ENCODE assay signal across 8 cellular contexts in genomic region chr4:83282049-83282535, GRCh38. TPM values are rescaled to one million over a fixed set of nuclear protein-coding genes. Genes with fewer than 3 reads are reported as not detected.
A peak's percentile ranks its signal among the peaks of the same experiment; 100 is the strongest.
DNase-seq lines count a peak whose midpoint lies in the region; ATAC-seq, FAIRE-seq and TF ChIP-seq lines count a peak whose summit lies in the region.

No MANE protein-coding gene starts in this region.

- peak; percentile 71 for TF ChIP-seq CTCF in GM10248 (IDR thresholded peaks at IDR 0.05; ENCODE audit: control extremely low read depth, extremely low read depth, low read depth, missing control alignments)
- peak in 2 of 3 experiments; percentile 49 to 66; a peak in 2 of 4 replicates for TF ChIP-seq CTCF in H1 (IDR thresholded peaks at IDR 0.05; ENCODE audit: control extremely low read depth in 1 of 3, insufficient read depth in 1 of 3, low read depth in 1 of 3, low read length in 3 of 3)
- peak; percentile 76 for TF ChIP-seq CTCF in neural progenitor cell (IDR thresholded peaks at IDR 0.05)

- no peak overlapping the region for H2AFZ ChIP-seq in H1 (ENCODE audit: low read length)
- H2AFZ ChIP-seq in neural progenitor cell (replicated peaks), result no peak overlapping the region

- no peak overlapping the region for H4K91ac ChIP-seq in H1 (replicated peaks; ENCODE audit: insufficient read length, low read length)

- no peaks in the 10 kb centered on the region for H3K79me1 ChIP-seq in H1 (ENCODE audit: low read depth, low read length)

- H2BK15ac ChIP-seq in H1 (ENCODE audit: low read length), result no peak overlapping the region

- H4K20me1 ChIP-seq in H1 (replicated peaks in 1 of 2; ENCODE audit: control insufficient read depth in 1 of 2, insufficient read depth in 2 of 2, low read length in 2 of 2) (peaks cover 0 to 2% of the 10 kb centered on the region in 2 experiments), neural progenitor cell (ENCODE audit: low read depth) (peaks cover 28% of the 10 kb centered on the region)

- H3K9me3 ChIP-seq in H1 (ENCODE audit: insufficient read depth in 2 of 2, low read depth in 1 of 2, low read length in 1 of 2), result no peaks in the 10 kb centered on the region
- H3K9me3 ChIP-seq in neural progenitor cell (ENCODE audit: low read depth), result no peaks in the 10 kb centered on the region

- no peak overlapping the region for H2BK5ac ChIP-seq in H1 (ENCODE audit: low read depth, low read length)

- no peak overlapping the region for H3K14ac ChIP-seq in H1 (ENCODE audit: insufficient read length)

- CTCF ChIA-PET in GM10248 (lab: Yijun Ruan, JAX), result interaction anchor here (0.6 to 3.8 kb wide), 30 partner anchors 8 to 823 kb away, joined by 3 to 35 read pairs (median 5); partner anchors contain the start of genes COPS4 and PLAC8
- CTCF ChIA-PET in H1 (lab: Charles Lee; ENCODE audit: partially characterized antibody), result interaction anchor here (0.6 to 3.3 kb wide), 29 partner anchors 9 to 357 kb away, joined by 3 to 23 read pairs (median 3); no protein-coding TSS in a partner anchor

- H3K79me2 ChIP-seq in H1 (ENCODE audit: control insufficient read depth in 1 of 2, insufficient read depth in 2 of 2, low read length in 2 of 2), result peaks cover 0 to 8% of the 10 kb centered on the region in 2 experiments; a peak in 2 of 4 replicates
- H3K79me2 ChIP-seq in neural progenitor cell (ENCODE audit: low read depth), result peaks cover 27% of the 10 kb centered on the region

- H3K4me1 ChIP-seq in H1 (replicated peaks in 1 of 4; ENCODE audit: control insufficient read depth in 3 of 4, insufficient read depth in 4 of 4, low read length in 3 of 4) (no peaks in the 10 kb centered on the region; a peak in 1 of 7 replicates), neural progenitor cell (peaks cover 8% of the 10 kb centered on the region)

- peaks cover 0 to 8% (median 4%) of the 10 kb centered on the region in 4 experiments; a peak in 6 of 7 replicates for H3K27me3 ChIP-seq in H1 (replicated peaks in 1 of 4; ENCODE audit: control insufficient read depth in 3 of 4, extremely low read depth in 1 of 4, insufficient read depth in 3 of 4, low read length in 3 of 4)
- peaks cover 8% of the 10 kb centered on the region for H3K27me3 ChIP-seq in neural progenitor cell

- H3K4me3 ChIP-seq in H1 (ENCODE audit: extremely low read depth in 1 of 4, insufficient read depth in 2 of 4, low read depth in 3 of 4, low read length in 4 of 4), result no peak overlapping the region
- no peak overlapping the region for H3K4me3 ChIP-seq in neural progenitor cell

- no peak overlapping the region for H2AK5ac ChIP-seq in H1 (ENCODE audit: low read depth, low read length)

- H3K9ac ChIP-seq in H1 (replicated peaks in 1 of 4; ENCODE audit: extremely low read depth in 1 of 4, low read depth in 3 of 4, low read length in 3 of 4), result no peak overlapping the region
- no peak overlapping the region for H3K9ac ChIP-seq in neural progenitor cell

- DNase-seq in AG08395 (ENCODE audit: low spot score) (peak; percentile 56), GM10248 (ENCODE audit: extremely low spot score) (peak; percentile 42), NCI-H2081 treated with DMSO at 0.1 percent for 48 hours (lab: John Stamatoyannopoulos, UW) (peak; percentile 10), H1 (ENCODE audit: low read depth in 1 of 2, low spot score in 2 of 2) (peak in 1 of 2 experiments; percentile 52), neural progenitor cell (ENCODE audit: low spot score) (peak; percentile 41)
- peak; percentile 50 to 76 for DNase-seq in activated CD4-positive, alpha-beta T cell treated with anti-CD3 and anti-CD28 coated beads for 4 hours

- ATAC-seq in GM18867 (IDR thresholded peaks at IDR 0.05; ENCODE audit: unreplicated experiment), result no peak
- ATAC-seq in HG02763 (IDR thresholded peaks at IDR 0.05; ENCODE audit: unreplicated experiment), result no peak

- H3K4me3 Mint-ChIP-seq in neural progenitor cell, result no peak overlapping the region

- peak; percentile 61 for TF ChIP-seq RAD21 in H1 (IDR thresholded peaks at IDR 0.05 in 1 of 2, conservative IDR thresholded peaks at IDR 0.05 in 1 of 2; ENCODE audit: low read depth in 2 of 2, low read length in 2 of 2)

- no peak overlapping the region for H3K18ac ChIP-seq in H1 (ENCODE audit: extremely low read depth, low read length)

- H3K36me3 ChIP-seq in H1 (ENCODE audit: control insufficient read depth in 2 of 4, insufficient read depth in 4 of 4, low read length in 3 of 4) (peaks cover 0 to 4% (median 2%) of the 10 kb centered on the region in 4 experiments; a peak in 3 of 8 replicates), neural progenitor cell (no peaks in the 10 kb centered on the region)

- H3K56ac ChIP-seq in H1 (replicated peaks; ENCODE audit: insufficient read length, low read depth, low read length), result no peak overlapping the region

- no peak for TF ChIP-seq POLR2A in H1 (IDR thresholded peaks at IDR 0.05; ENCODE audit: control extremely low read depth in 1 of 2, low read depth in 2 of 2, low read length in 2 of 2)

- FAIRE-seq in H1 (lab: Jason Lieb, UNC), result peak; percentile 55

- no peak overlapping the region for H4K5ac ChIP-seq in H1 (ENCODE audit: insufficient read length, low read depth, low read length)

- TF ChIP-seq EP300 in H1 (IDR thresholded peaks at IDR 0.05; ENCODE audit: borderline replicate concordance in 1 of 2, low read depth in 2 of 2, low read length in 2 of 2), result no peak

- H3K4me1 Mint-ChIP-seq in neural progenitor cell, result peaks cover 16% of the 10 kb centered on the region

- POLR2A ChIA-PET in GM10248 (lab: Yijun Ruan, JAX), result no interaction called here
- POLR2A ChIA-PET in H1 (lab: Charles Lee; ENCODE audit: partially characterized antibody), result no interaction called here

- no peak overlapping the region for H3K23ac ChIP-seq in H1 (ENCODE audit: insufficient read length)

- no peaks in the 10 kb centered on the region for H3K9me3 Mint-ChIP-seq in neural progenitor cell

- 0 out of 2 replicates have a peak, but pooled peaks cover 3% of the 10 kb centered on the region for H3K23me2 ChIP-seq in H1 (ENCODE audit: low read depth, low read length)

- no peak overlapping the region for H4K8ac ChIP-seq in H1 (ENCODE audit: extremely low read depth, insufficient read depth, low read length)

- 49% methylated on average over 4 of the region's 4 CpGs; no CpG with 5 or more reads in 1 of the 2 experiments for WGBS in H1 (ENCODE audit: extremely low coverage in 1 of 2, insufficient coverage in 1 of 2, insufficient read length in 1 of 2, insufficient replicate concordance in 2 of 2, low coverage in 1 of 2, low lambda C conversion rate in 2 of 2, missing lambda C conversion rate in 1 of 2), 2 experiments

- H2BK12ac ChIP-seq in H1 (ENCODE audit: low read depth, low read length), result no peak overlapping the region

- no peak overlapping the region for H3K27ac Mint-ChIP-seq in neural progenitor cell

- H3K27ac ChIP-seq in H1 (ENCODE audit: low read depth, low read length) (no peak overlapping the region), neural progenitor cell (no peak overlapping the region)

- H3F3A ChIP-seq in neural progenitor cell (ENCODE audit: low read depth), result peaks cover 20% of the 10 kb centered on the region

- no peak overlapping the region for H3K4me2 ChIP-seq in H1 (ENCODE audit: insufficient read depth in 1 of 2, low read depth in 2 of 2, low read length in 2 of 2)
- peak overlapping the region; percentile 29 for H3K4me2 ChIP-seq in neural progenitor cell

- no peak overlapping the region for H2BK120ac ChIP-seq in H1 (replicated peaks; ENCODE audit: low read depth, low read length)

- H3K36me3 Mint-ChIP-seq in neural progenitor cell, result peaks cover 3% of the 10 kb centered on the region

- H3K27me3 Mint-ChIP-seq in neural progenitor cell (ENCODE audit: insufficient read depth, low read depth), result peaks cover 4% of the 10 kb centered on the region

- H3K4ac ChIP-seq in H1 (replicated peaks; ENCODE audit: insufficient read length, low read depth, low read length), result no peak overlapping the region

- no peak overlapping the region for H2BK20ac ChIP-seq in H1 (ENCODE audit: low read length)

TF ChIP-seq in H1, 55 proteins besides CTCF, POLR2A, EP300 and RAD21 (continues in another document):
- TF ChIP-seq JUN (IDR thresholded peaks at IDR 0.05; ENCODE audit: low read depth, low read length), result no peak
- no peak for TF ChIP-seq SAP30 (IDR thresholded peaks at IDR 0.05; ENCODE audit: insufficient read depth, insufficient replicate concordance, low read length)
- no peak for TF ChIP-seq RFX5 (IDR thresholded peaks at IDR 0.05; ENCODE audit: borderline replicate concordance, low read depth, low read length)
- TF ChIP-seq SP2 (IDR thresholded peaks at IDR 0.05; ENCODE audit: low read length), result no peak
- TF ChIP-seq YY1 (IDR thresholded peaks at IDR 0.05; ENCODE audit: low read depth, low read length), result no peak
- no peak for TF ChIP-seq CBX8 (IDR thresholded peaks at IDR 0.05; ENCODE audit: borderline replicate concordance, low read depth, low read length)
- TF ChIP-seq CTBP2 (IDR thresholded peaks at IDR 0.05; ENCODE audit: borderline replicate concordance, insufficient read depth, insufficient read length, low read length), result no peak
- no peak for TF ChIP-seq ATF3 (IDR thresholded peaks at IDR 0.05; ENCODE audit: insufficient read depth, low read depth, low read length)

RNA-seq across cellular contexts. Expression of gene COQ2, which starts 2.5 kb away (rescaled TPM):
- 19.8 and 21.5 TPM in 2 replicates for total RNA-seq in H1 (2021; fragmentation: NEBNext Ultra II Directional; extraction: Animal tissue kit (Norgen Biotek cat#: 25700))
- polyA plus RNA-seq in H1 (2011; rRNA removed), result 15.5 and 22.9 TPM in 2 replicates
- 20.2 TPM for polyA plus RNA-seq in H1 (2011; cell fraction: cytosol; rRNA removed)
- polyA plus RNA-seq in H1 (2011; cell fraction: nucleus; rRNA removed), result 7.3 TPM
- 13.1 to 15.3 TPM (median 14.5 TPM) in 4 replicates for polyA plus RNA-seq in H1 (2012, experiment 1 of 2)
- 8.7 TPM for polyA plus RNA-seq in H1 (2012, experiment 2 of 2)
- polyA plus RNA-seq in H1 (2013, experiment 1 of 2), result 26.9 TPM
- polyA plus RNA-seq in H1 (2013, experiment 2 of 2), result 31.5 TPM
- polyA minus RNA-seq in H1 (2011; rRNA and poly(A)+ RNA removed), result 13.7 and 15.8 TPM in 2 replicates
- polyA minus RNA-seq in H1 (2011; cell fraction: cytosol; rRNA and poly(A)+ RNA removed), result 10.1 TPM
- 14.6 TPM for polyA minus RNA-seq in H1 (2011; cell fraction: nucleus; rRNA and poly(A)+ RNA removed)
- total RNA-seq in neural progenitor cell (ENCODE audit: low replicate concordance), result 23.7 and 32.7 TPM in 2 replicates

RNA-seq across cellular contexts. Expression of gene HPSE, which starts 52.6 kb away (rescaled TPM):
- 5.0 and 5.4 TPM in 2 replicates for total RNA-seq in H1 (2021; fragmentation: NEBNext Ultra II Directional; extraction: Animal tissue kit (Norgen Biotek cat#: 25700))
- 1.2 and 1.5 TPM in 2 replicates for polyA plus RNA-seq in H1 (2011; rRNA removed)
- polyA plus RNA-seq in H1 (2011; cell fraction: cytosol; rRNA removed), result 1.1 TPM
- polyA plus RNA-seq in H1 (2011; cell fraction: nucleus; rRNA removed), result 1.1 TPM
- 1.7 to 2.2 TPM (median 2.0 TPM) in 4 replicates for polyA plus RNA-seq in H1 (2012, experiment 1 of 2)
- 1.4 TPM for polyA plus RNA-seq in H1 (2012, experiment 2 of 2)
- 4.5 TPM for polyA plus RNA-seq in H1 (2013, experiment 1 of 2)
- 4.5 TPM for polyA plus RNA-seq in H1 (2013, experiment 2 of 2)
- polyA minus RNA-seq in H1 (2011; rRNA and poly(A)+ RNA removed), result 1.2 and 2.1 TPM in 2 replicates
- polyA minus RNA-seq in H1 (2011; cell fraction: cytosol; rRNA and poly(A)+ RNA removed), result 2.7 TPM
- polyA minus RNA-seq in H1 (2011; cell fraction: nucleus; rRNA and poly(A)+ RNA removed), result 1.1 TPM
- total RNA-seq in neural progenitor cell (ENCODE audit: low replicate concordance), result 0.28 and 0.73 TPM in 2 replicates
